15 cellular contexts compared by ENCODE assay signal in genomic region chr10:133401500-133401899, GRCh38. TPM values are rescaled to one million over a fixed set of nuclear protein-coding genes. Genes with fewer than 3 reads are reported as not detected.
DNase-seq lines count a peak whose midpoint lies in the region; ATAC-seq and TF ChIP-seq lines count a peak whose summit lies in the region.
"Had no signal": no experiment of that assay in that cellular context is flagged by ENCODE, and none has a peak within 500 bp of the region (broad histone marks: within the 10 kb centered on the region; RNA-seq: fewer than 3 reads in every experiment).

No MANE protein-coding gene starts in this region.

- ATAC-seq in activated T-cell treated with anti-CD3 and anti-CD28 coated beads, Interleukin-2, amount 50 U/mL, for 4 hours, result no peak
- ATAC-seq in HG02885 (IDR thresholded peaks at IDR 0.05; ENCODE audit: poor library complexity, unreplicated experiment), result peak; percentile 8
- ATAC-seq in activated naive CD8-positive, alpha-beta T cell treated with anti-CD3 and anti-CD28 coated beads, Interleukin-2, amount 50 U/mL, for 24 hours, result no peak
- no peak for ATAC-seq in left lobe of liver

- no peak for TF ChIP-seq EP300 in stomach (IDR thresholded peaks at IDR 0.05)

- no peaks in the 10 kb centered on the region for H3K27me3 ChIP-seq in stomach
- H3K27me3 ChIP-seq: SJSA1 had no signal

- 85 to 95% (median 92%) methylated on average over 12 of the region's 12 CpGs for WGBS in stomach, 5 donors

- H3K36me3 ChIP-seq in stomach, result peaks cover 33 to 100% (median 97%) of the 10 kb centered on the region in 4 donors

- peaks cover 59% of the 10 kb centered on the region for H3K4me1 Mint-ChIP-seq in activated T-cell treated with anti-CD3 and anti-CD28 coated beads, Interleukin-2, amount 50 U/mL, for 24 hours (ENCODE audit: low read depth)
- H3K4me1 Mint-ChIP-seq in activated T-cell treated with anti-CD3 and anti-CD28 coated beads, Interleukin-2, amount 50 U/mL, for 4 hours (ENCODE audit: low read depth), result peaks cover 43% of the 10 kb centered on the region
- H3K4me1 Mint-ChIP-seq in activated naive CD8-positive, alpha-beta T cell treated with anti-CD3 and anti-CD28 coated beads, Interleukin-2, amount 50 U/mL, for 24 hours, result peaks cover 52% of the 10 kb centered on the region

- no peak overlapping the region for H3K4me3 ChIP-seq in stomach
- H3K4me3 ChIP-seq: lung, SJSA1 had no signal

- DNase-seq in activated T-cell treated with anti-CD3 and anti-CD28 coated beads, Interleukin-2, amount 50 U/mL, for 24 hours, result no peak
- DNase-seq in activated T-cell treated with anti-CD3 and anti-CD28 coated beads, Interleukin-2, amount 50 U/mL, for 4 hours, result no peak
- no peak for DNase-seq in activated naive CD8-positive, alpha-beta T cell treated with anti-CD3 and anti-CD28 coated beads, Interleukin-2, amount 50 U/mL, for 24 hours
- peak; percentile 22 for DNase-seq in stomach
- no peak for DNase-seq in left lobe of liver (ENCODE audit: low spot score)
- no peak for DNase-seq in COLO829 (ENCODE audit: low spot score)
- no peak for DNase-seq in H4 (ENCODE audit: low spot score)
- DNase-seq: activated CD4-positive, alpha-beta T cell treated with anti-CD3 and anti-CD28 coated beads, Interleukin-2, amount 50 U/mL, for 4 hours; anterior cingulate cortex; effector CD8-positive, alpha-beta T cell; NCI-H524 treated with DMSO at 0.1 percent for 48 hours had no signal

- H3K9me3 Mint-ChIP-seq in activated T-cell treated with anti-CD3 and anti-CD28 coated beads, Interleukin-2, amount 50 U/mL, for 24 hours, result no peaks in the 10 kb centered on the region
- H3K9me3 Mint-ChIP-seq in activated T-cell treated with anti-CD3 and anti-CD28 coated beads, Interleukin-2, amount 50 U/mL, for 4 hours, result no peaks in the 10 kb centered on the region
- H3K9me3 Mint-ChIP-seq in activated naive CD8-positive, alpha-beta T cell treated with anti-CD3 and anti-CD28 coated beads, Interleukin-2, amount 50 U/mL, for 24 hours, result no peaks in the 10 kb centered on the region

- TF ChIP-seq CTCF in stomach (IDR thresholded peaks at IDR 0.05), result no peak

- peaks cover 0 to 11% (median 7%) of the 10 kb centered on the region in 4 donors for H3K4me1 ChIP-seq in stomach
- H3K4me1 ChIP-seq: parathyroid adenoma had no signal

- H3K36me3 Mint-ChIP-seq in activated T-cell treated with anti-CD3 and anti-CD28 coated beads, Interleukin-2, amount 50 U/mL, for 24 hours (ENCODE audit: low read depth), result peaks cover 97% of the 10 kb centered on the region
- H3K36me3 Mint-ChIP-seq in activated T-cell treated with anti-CD3 and anti-CD28 coated beads, Interleukin-2, amount 50 U/mL, for 4 hours (ENCODE audit: insufficient read depth), result peaks cover 49% of the 10 kb centered on the region
- peaks cover 52% of the 10 kb centered on the region for H3K36me3 Mint-ChIP-seq in activated naive CD8-positive, alpha-beta T cell treated with anti-CD3 and anti-CD28 coated beads, Interleukin-2, amount 50 U/mL, for 24 hours (ENCODE audit: low read depth)

- peak overlapping the region in 1 of 5 donors; percentile 75 for H3K27ac ChIP-seq in stomach
- H3K27ac ChIP-seq: parathyroid adenoma, SJSA1 had no signal

- TF ChIP-seq POLR2A in stomach (IDR thresholded peaks at IDR 0.05), result no peak

- intact Hi-C loops in stomach (cut with DNase I; ENCODE audit: low total_unique reads), result no loop called here

- H3K9me3 ChIP-seq in stomach, result no peaks in the 10 kb centered on the region
- H3K9me3 ChIP-seq: SJSA1 had no signal

- no peaks in the 10 kb centered on the region for H3K27me3 Mint-ChIP-seq in activated T-cell treated with anti-CD3 and anti-CD28 coated beads, Interleukin-2, amount 50 U/mL, for 24 hours
- no peaks in the 10 kb centered on the region for H3K27me3 Mint-ChIP-seq in activated T-cell treated with anti-CD3 and anti-CD28 coated beads, Interleukin-2, amount 50 U/mL, for 4 hours (ENCODE audit: low read depth)
- H3K27me3 Mint-ChIP-seq in activated naive CD8-positive, alpha-beta T cell treated with anti-CD3 and anti-CD28 coated beads, Interleukin-2, amount 50 U/mL, for 24 hours, result no peaks in the 10 kb centered on the region

- no peak overlapping the region for H3K4me3 Mint-ChIP-seq in activated T-cell treated with anti-CD3 and anti-CD28 coated beads, Interleukin-2, amount 50 U/mL, for 24 hours
- no peak overlapping the region for H3K4me3 Mint-ChIP-seq in activated T-cell treated with anti-CD3 and anti-CD28 coated beads, Interleukin-2, amount 50 U/mL, for 4 hours
- H3K4me3 Mint-ChIP-seq in activated naive CD8-positive, alpha-beta T cell treated with anti-CD3 and anti-CD28 coated beads, Interleukin-2, amount 50 U/mL, for 24 hours, result no peak overlapping the region

- peak overlapping the region; percentile 69 for H3K27ac Mint-ChIP-seq in activated T-cell treated with anti-CD3 and anti-CD28 coated beads, Interleukin-2, amount 50 U/mL, for 24 hours
- H3K27ac Mint-ChIP-seq in activated naive CD8-positive, alpha-beta T cell treated with anti-CD3 and anti-CD28 coated beads, Interleukin-2, amount 50 U/mL, for 24 hours, result peak overlapping the region; percentile 82

RNA-seq across cellular contexts. Expression of gene MTG1, which starts 7.5 kb away (rescaled TPM):
- 10 to 100 TPM; 60.3 to 68.1 (median 67.1) TPM for total RNA-seq in activated T-cell treated with anti-CD3 and anti-CD28 coated beads, Interleukin-2, amount 50 U/mL, for 4 hours
- total RNA-seq in stomach (100 to 1,000 TPM in 3 of 5 donors, 10 to 100 TPM in 2; 36.7 to 177 (median 133) TPM), left lobe of liver (47.3 TPM)
- polyA plus RNA-seq in stomach, result 10 to 100 TPM; 38.8 to 52.9 (median 41.3) TPM
- 22.5 and 25.7 TPM in 2 replicates for total RNA-seq in H4 (2014; rRNA removed; shearing (Covaris generic))

RNA-seq across cellular contexts. Expression of gene PAOX, which starts 22.4 kb away (rescaled TPM):
- total RNA-seq in activated T-cell treated with anti-CD3 and anti-CD28 coated beads, Interleukin-2, amount 50 U/mL, for 4 hours, result 1 to 10 TPM; 2.6 to 3.2 (median 2.9) TPM
- 10 to 100 TPM in 4 of 5 donors, 1 to 10 TPM in 1; 3.3 to 40.0 (median 12.9) TPM for total RNA-seq in stomach
- 10 to 100 TPM in 1 of 3 donors, 1 to 10 TPM in 2; 4.7 to 10.3 (median 6.8) TPM for polyA plus RNA-seq in stomach
- total RNA-seq in left lobe of liver, result 18.0 TPM
- not detected in 2 replicates for total RNA-seq in H4 (2014; rRNA removed; shearing (Covaris generic))

RNA-seq across cellular contexts. Expression of gene SPRN, which starts 22.9 kb away (rescaled TPM):
- total RNA-seq in activated T-cell treated with anti-CD3 and anti-CD28 coated beads, Interleukin-2, amount 50 U/mL, for 4 hours, result not detected
- total RNA-seq in stomach, result not detected
- polyA plus RNA-seq in stomach, result 1 to 10 TPM in 1 of 3 donors, under 1 TPM in 1, not detected in 1; 0.18 to 5.2 TPM
- total RNA-seq in left lobe of liver, result 0.18 TPM
- total RNA-seq in H4 (2014; rRNA removed; shearing (Covaris generic)), result not detected in 2 replicates
- total RNA-seq: SJSA1 had no signal

RNA-seq across cellular contexts. Expression of gene ECHS1, which starts 28.3 kb away (rescaled TPM):
- total RNA-seq in activated T-cell treated with anti-CD3 and anti-CD28 coated beads, Interleukin-2, amount 50 U/mL, for 4 hours, result 10 to 100 TPM; 53.1 to 55.6 (median 53.9) TPM
- total RNA-seq in stomach (10 to 100 TPM in 4 of 5 donors, 1 to 10 TPM in 1; 5.3 to 81.7 (median 46.8) TPM), left lobe of liver (764 TPM)
- polyA plus RNA-seq in stomach, result 100 to 1,000 TPM in 2 of 3 donors, 10 to 100 TPM in 1; 99.6 to 103 (median 103) TPM
- total RNA-seq in H4 (2014; rRNA removed; shearing (Covaris generic)), result 148 and 156 TPM in 2 replicates

RNA-seq across cellular contexts. Expression of gene FUOM, which starts 43.7 kb away (rescaled TPM):
- 10 to 100 TPM; 40.7 to 47.4 (median 46.6) TPM for total RNA-seq in activated T-cell treated with anti-CD3 and anti-CD28 coated beads, Interleukin-2, amount 50 U/mL, for 4 hours
- 10 to 100 TPM in 1 of 5 donors, 1 to 10 TPM in 2, not detected in 2; 6.4 to 16.2 (median 7.2) TPM for total RNA-seq in stomach
- polyA plus RNA-seq in stomach, result 10 to 100 TPM; 19.6 to 38.3 (median 36.7) TPM
- total RNA-seq in left lobe of liver, result 177 TPM
- total RNA-seq in H4 (2014; rRNA removed; shearing (Covaris generic)), result 4.7 and 10.4 TPM in 2 replicates
